Comparison of ENCODE assay signal across 26 cellular contexts in genomic region chr1:61427516-61427915, GRCh38.
"Had no signal": no experiment of that assay in that cellular context is flagged by ENCODE, and none has a peak within 500 bp of the region (broad histone marks: within the 10 kb centered on the region; RNA-seq: fewer than 3 reads in every experiment).

No MANE protein-coding gene starts in this region.

- ATAC-seq: esophagus mucosa; left lobe of liver; mucosa of descending colon; natural killer cell treated with Interleukin-12 subunit alpha and Interleukin-12 subunit beta and Interleukin-15 and Interleukin-18, amount 100 ng/mL, for 72 hours; stimulated activated naive B cell treated with anti-CD40 and anti-IgM and Interleukin-4, amounts not matched to agents 10 μg/mL and 1 μg/mL and 100 μg/mL, for 72 hours had no signal

- DNase-seq: activated CD4-positive, alpha-beta memory T cell treated with anti-CD3 and anti-CD28 coated beads for 36 hours; activated CD4-positive, alpha-beta T cell treated with anti-CD3 and anti-CD28 coated beads, Interleukin-2, amount 10 ng/mL, durations not matched to agents 24 days and 14 days; activated CD4-positive, CD25-positive, alpha-beta regulatory T cell treated with anti-CD3 and anti-CD28 coated beads, Interleukin-2, amount 50 U/mL, for 72 hours; activated CD8-positive, alpha-beta memory T cell treated with anti-CD3 and anti-CD28 coated beads, Interleukin-2, amount 50 U/mL, for 4 hours; activated gamma-delta T cell; activated naive CD4-positive, alpha-beta T cell treated with anti-CD3 and anti-CD28 coated beads, Interleukin-2, amount 10 ng/mL, durations not matched to agents 7 days and 5 days; activated T-cell treated with anti-CD3 and anti-CD28 coated beads, Interleukin-2, amount 50 U/mL, for 1 hour; amniotic stem cell; endodermal cell; head of caudate nucleus; hypothalamus; immature natural killer cell; kidney; mesendoderm; mucosa of descending colon; retina; stimulated activated CD4-positive, alpha-beta T cell treated with anti-CD3 and anti-CD28 coated beads, Interleukin-1b, Interleukin-23, amount 100 ng/mL, for 48 hours; stimulated activated naive B cell treated with anti-CD40 and anti-IgM and Interleukin-4, amounts not matched to agents 10 μg/mL and 1 μg/mL and 100 μg/mL, for 72 hours; stomach; T-helper 9 cell; tibial artery had no signal

- H3K27ac ChIP-seq: prostate gland, stomach, suprapubic skin, tibial artery had no signal
